In genomic region chr2:150060341-150060740, GRCh38 we compare ENCODE assay signal across 27 cellular contexts.
DNase-seq lines count a peak whose midpoint lies in the region; FAIRE-seq and TF ChIP-seq lines count a peak whose summit lies in the region.
"Had no signal": no experiment of that assay in that cellular context is flagged by ENCODE, and none has a peak within 500 bp of the region (broad histone marks: within the 10 kb centered on the region; RNA-seq: fewer than 3 reads in every experiment).

No MANE protein-coding gene starts in this region.

- H3K27me3 ChIP-seq in HUES48 (ENCODE audit: control insufficient read depth, insufficient read depth, low read length) (no peaks in the 10 kb centered on the region), H1 (replicated peaks in 1 of 4; ENCODE audit: control insufficient read depth in 3 of 4, extremely low read depth in 1 of 4, insufficient read depth in 3 of 4, low read length in 3 of 4) (peaks cover 0 to 1% (median 0%) of the 10 kb centered on the region in 4 experiments; a peak in 1 of 7 replicates), mammary epithelial cell (ENCODE audit: insufficient read depth, low read length) (no peaks in the 10 kb centered on the region)
- H3K27me3 ChIP-seq: esophagus squamous epithelium, testis, uterus had no signal

- dilution Hi-C loops in mammary epithelial cell (cut with HindIII; ENCODE audit: low sequenced_read_pairs), result no loop called here

- no peak overlapping the region for H4K8ac ChIP-seq in H1 (ENCODE audit: extremely low read depth, insufficient read depth, low read length)

- no peak overlapping the region for H3K23ac ChIP-seq in H1 (ENCODE audit: insufficient read length)

- WGBS in H1 (ENCODE audit: extremely low coverage in 1 of 2, insufficient coverage in 1 of 2, insufficient read length in 1 of 2, insufficient replicate concordance in 2 of 2, low coverage in 1 of 2, low lambda C conversion rate in 2 of 2, missing lambda C conversion rate in 1 of 2), 2 experiments, result 42% methylated on average over 1 of the region's 1 CpG; no CpG with 5 or more reads in 1 of the 2 experiments
- WGBS in mammary epithelial cell (ENCODE audit: low coverage, missing lambda C conversion rate), result 0% methylated on average over 1 of the region's 1 CpG

- peak; percentile 75 for DNase-seq in AG10803 (ENCODE audit: low read depth)
- DNase-seq in H1 (ENCODE audit: low read depth in 1 of 2, low spot score in 2 of 2), result no peak
- peak; percentile 35 for DNase-seq in medulla oblongata (ENCODE audit: extremely low spot score)
- no peak for DNase-seq in germinal center (ENCODE audit: low spot score)
- DNase-seq in mammary epithelial cell, result no peak
- DNase-seq in NCI-H2196 (lab: John Stamatoyannopoulos, UW; ENCODE audit: unreplicated experiment), result no peak
- no peak for DNase-seq in NCI-H1417 treated with DMSO at 0.1 percent for 48 hours (lab: John Stamatoyannopoulos, UW)
- DNase-seq: activated CD4-positive, alpha-beta T cell treated with anti-CD3 and anti-CD28 coated beads for 48 hours; activated naive CD4-positive, alpha-beta T cell treated with anti-CD3 and anti-CD28 coated beads, Interleukin-2, amount 50 U/mL, for 16 hours; activated T-cell treated with anti-CD3 and anti-CD28 coated beads, Interleukin-2, amount 50 U/mL, for 48 hours; aorta; effector memory CD4-positive, alpha-beta T cell; esophagus squamous epithelium; GOT3; immature natural killer cell; KG1; left ventricle myocardium inferior; mucosa of descending colon; NCI-H1436 treated with DMSO at 0.1 percent for 48 hours; NCI-H774; SHP77; T-cell; testis; uterus had no signal

- H2BK120ac ChIP-seq in H1 (replicated peaks; ENCODE audit: low read depth, low read length), result no peak overlapping the region

- in situ Hi-C loops in mammary epithelial cell (cut with MboI; ENCODE audit: low sequenced_read_pairs in 2 of 2), result no loop called here

- H2AFZ ChIP-seq in H1 (ENCODE audit: low read length), result no peak overlapping the region
- H2AFZ ChIP-seq in mammary epithelial cell (ENCODE audit: low read depth, low read length), result no peak overlapping the region

- H2AK5ac ChIP-seq in H1 (ENCODE audit: low read depth, low read length), result no peak overlapping the region

- H3K4me2 ChIP-seq in H1 (ENCODE audit: insufficient read depth in 1 of 2, low read depth in 2 of 2, low read length in 2 of 2) (0 out of 4 replicates have a peak overlapping the region, but pooled peaks of 1 of the 2 experiments have one; percentile 15), mammary epithelial cell (ENCODE audit: insufficient read depth, low read depth, low read length) (no peak overlapping the region)

- no peak overlapping the region for H3K18ac ChIP-seq in H1 (ENCODE audit: extremely low read depth, low read length)

- H4K20me1 ChIP-seq in H1 (replicated peaks in 1 of 2; ENCODE audit: control insufficient read depth in 1 of 2, insufficient read depth in 2 of 2, low read length in 2 of 2), result no peaks in the 10 kb centered on the region
- no peaks in the 10 kb centered on the region for H4K20me1 ChIP-seq in mammary epithelial cell (ENCODE audit: insufficient read depth, low read length)

- no peak overlapping the region for H3K4ac ChIP-seq in H1 (replicated peaks; ENCODE audit: insufficient read length, low read depth, low read length)

- no peak for TF ChIP-seq CTCF in AG10803 (conservative IDR thresholded peaks at IDR 0.05; ENCODE audit: low read length)
- no peak for TF ChIP-seq CTCF in H1 (IDR thresholded peaks at IDR 0.05; ENCODE audit: control extremely low read depth in 1 of 3, insufficient read depth in 1 of 3, low read depth in 1 of 3, low read length in 3 of 3)
- TF ChIP-seq CTCF in mammary epithelial cell (conservative IDR thresholded peaks at IDR 0.05 in 1 of 2, IDR thresholded peaks at IDR 0.05 in 1 of 2; ENCODE audit: extremely low read depth in 1 of 2, insufficient read depth in 1 of 2, low read depth in 1 of 2, low read length in 2 of 2), result no peak

- H3K14ac ChIP-seq in H1 (ENCODE audit: insufficient read length), result no peak overlapping the region

- no peak overlapping the region for H4K5ac ChIP-seq in H1 (ENCODE audit: insufficient read length, low read depth, low read length)

- H3K79me2 ChIP-seq in H1 (ENCODE audit: control insufficient read depth in 1 of 2, insufficient read depth in 2 of 2, low read length in 2 of 2) (no peaks in the 10 kb centered on the region), mammary epithelial cell (ENCODE audit: insufficient read depth, low read length) (no peaks in the 10 kb centered on the region)

- H3K36me3 ChIP-seq in HUES48 (ENCODE audit: control insufficient read depth, insufficient read depth, low read length) (no peaks in the 10 kb centered on the region), H1 (ENCODE audit: control insufficient read depth in 2 of 4, insufficient read depth in 4 of 4, low read length in 3 of 4) (no peaks in the 10 kb centered on the region), mammary epithelial cell (ENCODE audit: insufficient read depth, low read length) (no peaks in the 10 kb centered on the region)
- H3K36me3 ChIP-seq: esophagus squamous epithelium, left ventricle myocardium inferior, uterus had no signal

- no peak overlapping the region for H3K4me3 ChIP-seq in AG10803 (ENCODE audit: low read length)
- H3K4me3 ChIP-seq in HUES48 (ENCODE audit: low read depth, low read length), result no peak overlapping the region
- no peak overlapping the region; a peak in 1 of 8 replicates for H3K4me3 ChIP-seq in H1 (ENCODE audit: extremely low read depth in 1 of 4, insufficient read depth in 2 of 4, low read depth in 3 of 4, low read length in 4 of 4)
- no peak overlapping the region for H3K4me3 ChIP-seq in mammary epithelial cell (replicated peaks in 1 of 3; ENCODE audit: insufficient read depth in 1 of 3, low read depth in 2 of 3, low read length in 3 of 3)
- H3K4me3 ChIP-seq: esophagus squamous epithelium, left ventricle myocardium inferior, mucosa of descending colon, testis, uterus had no signal

- H3K9ac ChIP-seq in HUES48 (ENCODE audit: low read depth, low read length) (no peak overlapping the region), H1 (replicated peaks in 1 of 4; ENCODE audit: extremely low read depth in 1 of 4, low read depth in 3 of 4, low read length in 3 of 4) (no peak overlapping the region), mammary epithelial cell (ENCODE audit: insufficient read depth, low read length) (no peak overlapping the region)

- TF ChIP-seq EP300 in H1 (IDR thresholded peaks at IDR 0.05; ENCODE audit: borderline replicate concordance in 1 of 2, low read depth in 2 of 2, low read length in 2 of 2), result 0 out of 3 replicates have a peak, but pooled peaks of 1 of the 2 experiments have one; percentile 34

- no peak for TF ChIP-seq POLR2A in H1 (IDR thresholded peaks at IDR 0.05; ENCODE audit: control extremely low read depth in 1 of 2, low read depth in 2 of 2, low read length in 2 of 2)

- no peak overlapping the region for H3K56ac ChIP-seq in H1 (replicated peaks; ENCODE audit: insufficient read length, low read depth, low read length)

- no peak for FAIRE-seq in H1 (lab: Jason Lieb, UNC)
- FAIRE-seq: D721Med had no signal

- no peak overlapping the region for H2BK20ac ChIP-seq in H1 (ENCODE audit: low read length)

- no peaks in the 10 kb centered on the region for H3K79me1 ChIP-seq in H1 (ENCODE audit: low read depth, low read length)

- no peaks in the 10 kb centered on the region; the same call in 1 of the 2 replicates for H3K23me2 ChIP-seq in H1 (ENCODE audit: low read depth, low read length)

- POLR2A ChIA-PET in H1 (lab: Charles Lee; ENCODE audit: partially characterized antibody), result no interaction called here

- TF ChIP-seq RAD21 in H1 (IDR thresholded peaks at IDR 0.05 in 1 of 2, conservative IDR thresholded peaks at IDR 0.05 in 1 of 2; ENCODE audit: low read depth in 2 of 2, low read length in 2 of 2), result no peak

- H2BK5ac ChIP-seq in H1 (ENCODE audit: low read depth, low read length), result no peak overlapping the region

- H3K27ac ChIP-seq in HUES48 (ENCODE audit: low read depth, low read length), result peak overlapping the region; percentile 72
- no peak overlapping the region for H3K27ac ChIP-seq in H1 (ENCODE audit: low read depth, low read length)
- no peak overlapping the region for H3K27ac ChIP-seq in mammary epithelial cell (ENCODE audit: insufficient read depth, low read depth, low read length)
- H3K27ac ChIP-seq: C4-2B, esophagus squamous epithelium, left ventricle myocardium inferior, testis, uterus had no signal

- H4K91ac ChIP-seq in H1 (replicated peaks; ENCODE audit: insufficient read length, low read length), result no peak overlapping the region

- H2BK15ac ChIP-seq in H1 (ENCODE audit: low read length), result no peak overlapping the region

- no peaks in the 10 kb centered on the region for H3K9me3 ChIP-seq in HUES48 (ENCODE audit: control insufficient read depth, insufficient read depth, low read length)
- no peaks in the 10 kb centered on the region for H3K9me3 ChIP-seq in H1 (ENCODE audit: insufficient read depth in 2 of 2, low read depth in 1 of 2, low read length in 1 of 2)
- H3K9me3 ChIP-seq in mammary epithelial cell (replicated peaks; ENCODE audit: insufficient read depth, low read length), result no peaks in the 10 kb centered on the region
- H3K9me3 ChIP-seq: esophagus squamous epithelium, left ventricle myocardium inferior, mucosa of descending colon, testis, uterus had no signal

- H2BK12ac ChIP-seq in H1 (ENCODE audit: low read depth, low read length), result no peak overlapping the region; the same call in 1 of the 2 replicates

- no TSS peak for BruUV-seq in mammary epithelial cell (replicated peaks; lab: Mats Ljungman, UMichigan)

- CTCF ChIA-PET in H1 (lab: Charles Lee; ENCODE audit: partially characterized antibody), result no interaction called here
- CTCF ChIA-PET in mammary epithelial cell (lab: Charles Lee; ENCODE audit: low non-redundant PET), result interaction anchor here (0.7 kb wide), 1 partner anchor 146 kb away, joined by 3 read pairs; no protein-coding TSS in a partner anchor

- H3K4me1 ChIP-seq in HUES48 (ENCODE audit: control insufficient read depth, insufficient read depth, low read length) (peaks cover 39% of the 10 kb centered on the region), H1 (replicated peaks in 1 of 4; ENCODE audit: control insufficient read depth in 3 of 4, insufficient read depth in 4 of 4, low read length in 3 of 4) (peaks cover 0 to 18% (median 8%) of the 10 kb centered on the region in 4 experiments; a peak in 6 of 7 replicates), mammary epithelial cell (ENCODE audit: insufficient read depth, low read length) (peaks cover 23% of the 10 kb centered on the region)
- H3K4me1 ChIP-seq: testis, uterus had no signal

- intact Hi-C loops in mammary epithelial cell (cut with micrococcal nuclease), result loop anchor here (5.0 kb wide), 1 partner anchor 407 kb away; no protein-coding TSS in a partner anchor

TF ChIP-seq in H1, 55 proteins besides CTCF, POLR2A, EP300 and RAD21 (continues in another document):
- TF ChIP-seq HDAC2 (IDR thresholded peaks at IDR 0.05; ENCODE audit: borderline replicate concordance in 1 of 2, low read depth in 2 of 2, low read length in 2 of 2) (peak in 1 of 2 experiments; percentile 47; a peak in 1 of 4 replicates), KDM1A (IDR thresholded peaks at IDR 0.05; ENCODE audit: borderline replicate concordance, low read length) (no peak)

Comparison
In these comparisons a context has a peak if more than half of its experiments do, and no peak if none do; other contexts are left out.
1. DNase-seq: peak in AG10803 (single experiment) and medulla oblongata (single experiment); none in H1 (0 of 2), germinal center (single experiment), mammary epithelial cell (single experiment), NCI-H2196 (single experiment) and NCI-H1417 treated with DMSO at 0.1 percent for 48 hours (single experiment).